20 cellular contexts compared by ENCODE assay signal in the genomic region with DNA sequence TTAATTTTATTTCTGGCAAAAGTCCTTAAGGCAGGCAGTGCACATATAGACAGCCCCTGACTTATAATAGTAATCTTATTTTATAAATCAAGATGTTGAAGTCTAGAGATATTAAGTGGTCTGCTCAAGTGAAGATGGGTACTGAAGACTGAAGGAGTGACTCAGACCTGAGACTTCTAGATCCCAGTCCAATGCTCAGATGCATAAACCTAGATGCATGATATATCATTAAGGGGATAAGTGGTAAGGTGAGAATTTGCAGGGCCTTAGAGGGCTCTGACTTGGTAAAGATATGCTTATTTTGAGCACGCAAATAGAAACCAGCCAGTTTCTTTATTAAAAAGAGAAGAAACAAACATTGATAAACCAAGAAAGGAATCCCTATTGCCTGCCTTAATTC. TPM values are rescaled to one million over a fixed set of nuclear protein-coding genes. Genes with fewer than 3 reads are reported as not detected.
DNase-seq lines count a peak whose midpoint lies in the region; ATAC-seq, FAIRE-seq and TF ChIP-seq lines count a peak whose summit lies in the region.
"Had no signal": no experiment of that assay in that cellular context is flagged by ENCODE, and none has a peak within 500 bp of the region (broad histone marks: within the 10 kb centered on the region; RNA-seq: fewer than 3 reads in every experiment).

No MANE protein-coding gene starts in this region.

- FAIRE-seq in GM12891 (lab: Jason Lieb, UNC): peak; percentile 31
- FAIRE-seq: A204.1, H54 had no signal

- peak; percentile 40 for ATAC-seq in stimulated activated naive CD8-positive, alpha-beta T cell treated with anti-CD3 and anti-CD28 coated beads, Interleukin-15, amount 100 ng/mL, for 72 hours
- no peak for ATAC-seq in stimulated activated effector memory CD8-positive, alpha-beta T cell treated with anti-CD3 and anti-CD28 coated beads, Interleukin-12 subunit alpha, Interleukin-12 subunit beta, amount 100 ng/mL, for 72 hours
- ATAC-seq: CD8-positive, alpha-beta T cell had no signal

- peaks cover 4% of the 10 kb centered on the region for H3K36me3 Mint-ChIP-seq in activated CD4-positive, alpha-beta T cell treated with anti-CD3 and anti-CD28 coated beads, Interleukin-2, amount 10 ng/mL, durations not matched to agents 24 days and 14 days (ENCODE audit: low read depth)
- peaks cover 8% of the 10 kb centered on the region for H3K36me3 Mint-ChIP-seq in activated T-helper 1 cell treated with anti-CD3 and anti-CD28 coated beads, Interleukin-12 subunit alpha, Interleukin-12 subunit beta, Interleukin-2, Interleukin-4 antibody, amounts not matched to agents 30 ng/mL and 10 ng/mL and 1 ng/mL, durations not matched to agents 14 hours and 24 hours and 36 hours (ENCODE audit: low read depth)
- no peaks in the 10 kb centered on the region for H3K36me3 Mint-ChIP-seq in stimulated activated effector memory CD8-positive, alpha-beta T cell treated with anti-CD3 and anti-CD28 coated beads, Interleukin-12 subunit alpha, Interleukin-12 subunit beta, amount 100 ng/mL, for 72 hours
- H3K36me3 Mint-ChIP-seq: CD8-positive, alpha-beta T cell had no signal

- H3K4me3 Mint-ChIP-seq in activated CD4-positive, alpha-beta T cell treated with anti-CD3 and anti-CD28 coated beads, Interleukin-2, amount 10 ng/mL, durations not matched to agents 24 days and 14 days: peak overlapping the region; percentile 7
- H3K4me3 Mint-ChIP-seq in activated T-helper 1 cell treated with anti-CD3 and anti-CD28 coated beads, Interleukin-12 subunit alpha, Interleukin-12 subunit beta, Interleukin-2, Interleukin-4 antibody, amounts not matched to agents 30 ng/mL and 10 ng/mL and 1 ng/mL, durations not matched to agents 14 hours and 24 hours and 36 hours: no peak overlapping the region
- H3K4me3 Mint-ChIP-seq in stimulated activated naive CD8-positive, alpha-beta T cell treated with anti-CD3 and anti-CD28 coated beads, Interleukin-15, amount 100 ng/mL, for 72 hours: peak overlapping the region in 1 of 2 donors; percentile 26
- H3K4me3 Mint-ChIP-seq in stimulated activated effector memory CD8-positive, alpha-beta T cell treated with anti-CD3 and anti-CD28 coated beads, Interleukin-12 subunit alpha, Interleukin-12 subunit beta, amount 100 ng/mL, for 72 hours: no peak overlapping the region
- H3K4me3 Mint-ChIP-seq: CD8-positive, alpha-beta T cell had no signal

- no peak for DNase-seq in activated CD4-positive, alpha-beta T cell treated with anti-CD3 and anti-CD28 coated beads, Interleukin-2, amount 10 ng/mL, durations not matched to agents 24 days and 14 days
- DNase-seq in activated CD4-positive, alpha-beta T cell treated with anti-CD3 and anti-CD28 coated beads for 48 hours: no peak
- DNase-seq in GM12891 (ENCODE audit: insufficient read length, low spot score): no peak
- no peak for DNase-seq in activated T-helper 1 cell treated with anti-CD3 and anti-CD28 coated beads, Interleukin-12 subunit alpha, Interleukin-12 subunit beta, Interleukin-2, Interleukin-4 antibody, amounts not matched to agents 30 ng/mL and 10 ng/mL and 1 ng/mL, durations not matched to agents 14 hours and 24 hours and 36 hours (ENCODE audit: low spot score)
- DNase-seq in stimulated activated naive CD8-positive, alpha-beta T cell treated with anti-CD3 and anti-CD28 coated beads, Interleukin-15, amount 100 ng/mL, for 72 hours: no peak
- DNase-seq in stimulated activated effector memory CD8-positive, alpha-beta T cell treated with anti-CD3 and anti-CD28 coated beads, Interleukin-12 subunit alpha, Interleukin-12 subunit beta, amount 100 ng/mL, for 72 hours (ENCODE audit: low spot score in 2 of 2): no peak
- no peak for DNase-seq in NCI-H1930 (lab: John Stamatoyannopoulos, UW)
- DNase-seq: Calu3; CD8-positive, alpha-beta T cell; EL; NCI-H1048; NCI-H1436; NCI-H2081 treated with DMSO at 0.1 percent for 48 hours; NCI-H510A; NCI-H748 treated with DMSO at 0.1 percent for 48 hours; NK-92 treated with Interleukin-12 subunit alpha and Interleukin-12 subunit beta, amount 100 ng/mL, for 24 hours; PC-9; SIG-M5 had no signal

- peaks cover 3% of the 10 kb centered on the region for H3K9me3 Mint-ChIP-seq in activated CD4-positive, alpha-beta T cell treated with anti-CD3 and anti-CD28 coated beads, Interleukin-2, amount 10 ng/mL, durations not matched to agents 24 days and 14 days
- no peaks in the 10 kb centered on the region for H3K9me3 Mint-ChIP-seq in activated T-helper 1 cell treated with anti-CD3 and anti-CD28 coated beads, Interleukin-12 subunit alpha, Interleukin-12 subunit beta, Interleukin-2, Interleukin-4 antibody, amounts not matched to agents 30 ng/mL and 10 ng/mL and 1 ng/mL, durations not matched to agents 14 hours and 24 hours and 36 hours
- H3K9me3 Mint-ChIP-seq in stimulated activated naive CD8-positive, alpha-beta T cell treated with anti-CD3 and anti-CD28 coated beads, Interleukin-15, amount 100 ng/mL, for 72 hours: no peaks in the 10 kb centered on the region
- no peaks in the 10 kb centered on the region for H3K9me3 Mint-ChIP-seq in stimulated activated effector memory CD8-positive, alpha-beta T cell treated with anti-CD3 and anti-CD28 coated beads, Interleukin-12 subunit alpha, Interleukin-12 subunit beta, amount 100 ng/mL, for 72 hours
- H3K9me3 Mint-ChIP-seq: CD8-positive, alpha-beta T cell had no signal

- peak overlapping the region; percentile 34 for H3K27ac Mint-ChIP-seq in activated CD4-positive, alpha-beta T cell treated with anti-CD3 and anti-CD28 coated beads, Interleukin-2, amount 10 ng/mL, durations not matched to agents 24 days and 14 days
- H3K27ac Mint-ChIP-seq in activated T-helper 1 cell treated with anti-CD3 and anti-CD28 coated beads, Interleukin-12 subunit alpha, Interleukin-12 subunit beta, Interleukin-2, Interleukin-4 antibody, amounts not matched to agents 30 ng/mL and 10 ng/mL and 1 ng/mL, durations not matched to agents 14 hours and 24 hours and 36 hours: peak overlapping the region; percentile 31
- H3K27ac Mint-ChIP-seq in stimulated activated naive CD8-positive, alpha-beta T cell treated with anti-CD3 and anti-CD28 coated beads, Interleukin-15, amount 100 ng/mL, for 72 hours: no peak overlapping the region
- no peak overlapping the region for H3K27ac Mint-ChIP-seq in stimulated activated effector memory CD8-positive, alpha-beta T cell treated with anti-CD3 and anti-CD28 coated beads, Interleukin-12 subunit alpha, Interleukin-12 subunit beta, amount 100 ng/mL, for 72 hours
- H3K27ac Mint-ChIP-seq: CD8-positive, alpha-beta T cell had no signal

- H3K4me1 Mint-ChIP-seq in activated CD4-positive, alpha-beta T cell treated with anti-CD3 and anti-CD28 coated beads, Interleukin-2, amount 10 ng/mL, durations not matched to agents 24 days and 14 days: peaks cover 48% of the 10 kb centered on the region
- peaks cover 62% of the 10 kb centered on the region for H3K4me1 Mint-ChIP-seq in activated T-helper 1 cell treated with anti-CD3 and anti-CD28 coated beads, Interleukin-12 subunit alpha, Interleukin-12 subunit beta, Interleukin-2, Interleukin-4 antibody, amounts not matched to agents 30 ng/mL and 10 ng/mL and 1 ng/mL, durations not matched to agents 14 hours and 24 hours and 36 hours (ENCODE audit: low read depth)
- peaks cover 53% of the 10 kb centered on the region for H3K4me1 Mint-ChIP-seq in stimulated activated naive CD8-positive, alpha-beta T cell treated with anti-CD3 and anti-CD28 coated beads, Interleukin-15, amount 100 ng/mL, for 72 hours
- peaks cover 26% of the 10 kb centered on the region for H3K4me1 Mint-ChIP-seq in stimulated activated effector memory CD8-positive, alpha-beta T cell treated with anti-CD3 and anti-CD28 coated beads, Interleukin-12 subunit alpha, Interleukin-12 subunit beta, amount 100 ng/mL, for 72 hours

- no peaks in the 10 kb centered on the region for H3K27me3 Mint-ChIP-seq in activated CD4-positive, alpha-beta T cell treated with anti-CD3 and anti-CD28 coated beads, Interleukin-2, amount 10 ng/mL, durations not matched to agents 24 days and 14 days
- H3K27me3 Mint-ChIP-seq in activated T-helper 1 cell treated with anti-CD3 and anti-CD28 coated beads, Interleukin-12 subunit alpha, Interleukin-12 subunit beta, Interleukin-2, Interleukin-4 antibody, amounts not matched to agents 30 ng/mL and 10 ng/mL and 1 ng/mL, durations not matched to agents 14 hours and 24 hours and 36 hours (ENCODE audit: insufficient read depth): no peaks in the 10 kb centered on the region
- no peaks in the 10 kb centered on the region for H3K27me3 Mint-ChIP-seq in stimulated activated naive CD8-positive, alpha-beta T cell treated with anti-CD3 and anti-CD28 coated beads, Interleukin-15, amount 100 ng/mL, for 72 hours

- no peak for TF ChIP-seq POLR2A in GM12891 (IDR thresholded peaks at IDR 0.05; ENCODE audit: low read depth, low read length)

- intact Hi-C loops in activated CD4-positive, alpha-beta T cell treated with anti-CD3 and anti-CD28 coated beads, Interleukin-2, amount 10 ng/mL, durations not matched to agents 24 days and 14 days (cut with micrococcal nuclease): no loop called here
- intact Hi-C loops in activated T-helper 1 cell treated with anti-CD3 and anti-CD28 coated beads, Interleukin-12 subunit alpha, Interleukin-12 subunit beta, Interleukin-2, Interleukin-4 antibody, amounts not matched to agents 30 ng/mL and 10 ng/mL and 1 ng/mL, durations not matched to agents 14 hours and 24 hours and 36 hours (cut with micrococcal nuclease): loop anchor here (2.0 kb wide), 2 partner anchors 17 to 43 kb away; a partner anchor contains a TSS

TF ChIP-seq in GM12891, 5 proteins besides CTCF, POLR2A, EP300 and RAD21:
- TF ChIP-seq TAF1 (IDR thresholded peaks at IDR 0.05; ENCODE audit: low read depth, low read length) (no peak), POU2F2 (IDR thresholded peaks at IDR 0.05; ENCODE audit: low read depth, low read length) (no peak), SPI1 (IDR thresholded peaks at IDR 0.05; ENCODE audit: low read depth, low read length) (no peak), POLR2AphosphoS5 (IDR thresholded peaks at IDR 0.05; ENCODE audit: low read depth, low read length) (no peak), PAX5 (IDR thresholded peaks at IDR 0.05; ENCODE audit: insufficient read depth, low read length, severe bottlenecking) (no peak)

RNA-seq across cellular contexts. Expression of a gene that starts 42.9 kb away (rescaled TPM):
- 37.7 and 43.8 TPM in 2 replicates for total RNA-seq in activated CD4-positive, alpha-beta T cell treated with anti-CD3 and anti-CD28 coated beads, Interleukin-2, amount 10 ng/mL, durations not matched to agents 24 days and 14 days
- polyA plus RNA-seq in GM12891 (2012; ENCODE audit: low read depth, missing spikeins): 15.0 TPM
- 36.9 and 39.6 TPM in 2 replicates for total RNA-seq in activated T-helper 1 cell treated with anti-CD3 and anti-CD28 coated beads, Interleukin-12 subunit alpha, Interleukin-12 subunit beta, Interleukin-2, Interleukin-4 antibody, amounts not matched to agents 30 ng/mL and 10 ng/mL and 1 ng/mL, durations not matched to agents 14 hours and 24 hours and 36 hours

Comparison
In these comparisons a context has a peak if more than half of its experiments do, and no peak if none do; other contexts are left out.
1. H3K27ac Mint-ChIP-seq: peak in activated CD4-positive, alpha-beta T cell treated with anti-CD3 and anti-CD28 coated beads, Interleukin-2, amount 10 ng/mL, durations not matched to agents 24 days and 14 days (single experiment) and activated T-helper 1 cell treated with anti-CD3 and anti-CD28 coated beads, Interleukin-12 subunit alpha, Interleukin-12 subunit beta, Interleukin-2, Interleukin-4 antibody, amounts not matched to agents 30 ng/mL and 10 ng/mL and 1 ng/mL, durations not matched to agents 14 hours and 24 hours and 36 hours (single experiment); none in stimulated activated naive CD8-positive, alpha-beta T cell treated with anti-CD3 and anti-CD28 coated beads, Interleukin-15, amount 100 ng/mL, for 72 hours (0 of 2) and stimulated activated effector memory CD8-positive, alpha-beta T cell treated with anti-CD3 and anti-CD28 coated beads, Interleukin-12 subunit alpha, Interleukin-12 subunit beta, amount 100 ng/mL, for 72 hours (single experiment).